22 cellular contexts compared by ENCODE assay signal in the genomic region with DNA sequence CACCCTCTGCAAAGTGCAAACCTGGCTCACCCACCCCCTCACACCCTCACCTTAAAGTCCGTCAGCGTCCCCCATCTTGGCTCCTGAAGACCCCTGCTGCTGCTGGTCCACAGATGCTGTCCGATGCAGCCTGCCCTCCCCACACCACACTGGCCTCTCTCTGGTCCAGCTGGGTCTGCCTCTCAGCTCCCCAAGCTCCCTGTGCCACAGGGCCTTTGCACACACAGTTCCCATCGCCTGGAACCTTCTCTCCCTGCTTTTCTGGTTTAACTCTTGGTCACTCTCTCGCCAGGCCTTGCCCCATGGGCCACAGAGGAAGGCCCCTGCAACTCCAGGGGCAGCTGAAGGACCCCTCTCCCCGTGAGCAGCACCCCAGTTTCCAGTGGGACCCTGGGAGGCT. TPM values are rescaled to one million over a fixed set of nuclear protein-coding genes. Genes with fewer than 3 reads are reported as not detected.
A peak's percentile ranks its signal among the peaks of the same experiment; 100 is the strongest.
DNase-seq lines count a peak whose midpoint lies in the region; ATAC-seq, FAIRE-seq and TF ChIP-seq lines count a peak whose summit lies in the region.
"Had no signal": no experiment of that assay in that cellular context is flagged by ENCODE, and none has a peak within 500 bp of the region (broad histone marks: within the 10 kb centered on the region; RNA-seq: fewer than 3 reads in every experiment).

No MANE protein-coding gene starts in this region.

- ATAC-seq in activated naive CD8-positive, alpha-beta T cell treated with anti-CD3 and anti-CD28 coated beads, Interleukin-2, amount 10 ng/mL, durations not matched to agents 7 days and 5 days (ENCODE audit: low read depth), result no peak
- ATAC-seq in activated naive CD8-positive, alpha-beta T cell treated with anti-CD3 and anti-CD28 coated beads, Interleukin-2, amount 50 U/mL, for 24 hours, result no peak
- ATAC-seq in DND-41 (ENCODE audit: insufficient read depth, low read depth) (no peak), K562 (no peak), right lobe of liver (no peak)

- no peak for TF ChIP-seq RAD21 in K562 (CRISPR knock-in tag; conservative IDR thresholded peaks at IDR 0.05 in 1 of 2, IDR thresholded peaks at IDR 0.05 in 1 of 2)

- intact Hi-C loops in K562 (cut with micrococcal nuclease), result no loop called here
- intact Hi-C loops in right lobe of liver (cut with DNase I), result no loop called here

- WGBS in K562 (ENCODE audit: insufficient coverage, low coverage, missing lambda C conversion rate), result 75% methylated on average over 5 of the region's 6 CpGs
- WGBS in neuronal stem cell (ENCODE audit: extremely low coverage in 2 of 2, insufficient read length in 2 of 2, insufficient replicate concordance in 1 of 2), 2 donors, result no CpG with 5 or more reads among the region's 6 CpGs
- 82% methylated on average over 4 of the region's 6 CpGs for WGBS in right lobe of liver (ENCODE audit: insufficient coverage, low coverage, low lambda C conversion rate, missing lambda C conversion rate)

- H2BK15ac ChIP-seq in neuronal stem cell (ENCODE audit: low read length), result peak overlapping the region; percentile 63

- TF ChIP-seq POLR2A in K562 (conservative IDR thresholded peaks at IDR 0.05), result no peak
- no peak for TF ChIP-seq POLR2A in right lobe of liver (IDR thresholded peaks at IDR 0.05)

- H3K36me3 Mint-ChIP-seq in activated naive CD8-positive, alpha-beta T cell treated with anti-CD3 and anti-CD28 coated beads, Interleukin-2, amount 10 ng/mL, durations not matched to agents 7 days and 5 days, result peaks cover 14% of the 10 kb centered on the region
- H3K36me3 Mint-ChIP-seq in activated naive CD8-positive, alpha-beta T cell treated with anti-CD3 and anti-CD28 coated beads, Interleukin-2, amount 50 U/mL, for 24 hours (ENCODE audit: low read depth), result peaks cover 3% of the 10 kb centered on the region
- H3K36me3 Mint-ChIP-seq: CD4-positive, alpha-beta memory T cell had no signal

- H3K23ac ChIP-seq in neuronal stem cell (ENCODE audit: low read depth, low read length, poor library complexity), result no peak overlapping the region

- H3K9me3 ChIP-seq in DND-41 (ENCODE audit: insufficient read depth, low read length, severe bottlenecking), result no peaks in the 10 kb centered on the region
- no peaks in the 10 kb centered on the region for H3K9me3 ChIP-seq in K562 (replicated peaks; ENCODE audit: control insufficient read depth, insufficient read depth, low read depth, low read length)
- H3K9me3 ChIP-seq in neuronal stem cell (replicated peaks in 1 of 2; ENCODE audit: control insufficient read depth in 2 of 2, insufficient read depth in 1 of 2, low read depth in 1 of 2, low read length in 2 of 2), result no peaks in the 10 kb centered on the region
- no peaks in the 10 kb centered on the region for H3K9me3 ChIP-seq in right lobe of liver

- no peak overlapping the region for H4K8ac ChIP-seq in neuronal stem cell (ENCODE audit: low read depth, low read length)

- peaks cover 4% of the 10 kb centered on the region for H3K4me1 Mint-ChIP-seq in activated naive CD8-positive, alpha-beta T cell treated with anti-CD3 and anti-CD28 coated beads, Interleukin-2, amount 10 ng/mL, durations not matched to agents 7 days and 5 days
- no peaks in the 10 kb centered on the region for H3K4me1 Mint-ChIP-seq in activated naive CD8-positive, alpha-beta T cell treated with anti-CD3 and anti-CD28 coated beads, Interleukin-2, amount 50 U/mL, for 24 hours

- H3K27me3 Mint-ChIP-seq in activated naive CD8-positive, alpha-beta T cell treated with anti-CD3 and anti-CD28 coated beads, Interleukin-2, amount 10 ng/mL, durations not matched to agents 7 days and 5 days, result no peaks in the 10 kb centered on the region
- H3K27me3 Mint-ChIP-seq in activated naive CD8-positive, alpha-beta T cell treated with anti-CD3 and anti-CD28 coated beads, Interleukin-2, amount 50 U/mL, for 24 hours, result no peaks in the 10 kb centered on the region
- H3K27me3 Mint-ChIP-seq: B cell; CD4-positive, alpha-beta memory T cell had no signal

- no peaks in the 10 kb centered on the region for H4K20me1 ChIP-seq in DND-41 (ENCODE audit: insufficient read depth, low read length)
- H4K20me1 ChIP-seq in K562 (replicated peaks; ENCODE audit: control insufficient read depth, insufficient read depth, low read length), result no peaks in the 10 kb centered on the region; the same call in 1 of the 2 replicates

- no peak for TF ChIP-seq EP300 in K562 (IDR thresholded peaks at IDR 0.05; ENCODE audit: low read length)

- no peaks in the 10 kb centered on the region for H3K79me2 ChIP-seq in DND-41 (ENCODE audit: insufficient read depth, low read length)
- H3K79me2 ChIP-seq in K562 (ENCODE audit: control insufficient read depth, insufficient read depth, low read length), result no peaks in the 10 kb centered on the region

- no peak overlapping the region for H4K91ac ChIP-seq in neuronal stem cell (ENCODE audit: low read depth, low read length, poor library complexity)

- POLR2A ChIA-PET in activated naive CD8-positive, alpha-beta T cell treated with anti-CD3 and anti-CD28 coated beads, Interleukin-2, amount 10 ng/mL, durations not matched to agents 7 days and 5 days (lab: Charles Lee), result no interaction called here
- POLR2A ChIA-PET in K562 (lab: Yijun Ruan, JAX), result interaction anchor here (0.6 to 3.1 kb wide), 3 partner anchors 10 to 15 kb away, joined by 3 to 14 read pairs (median 3); no protein-coding TSS in a partner anchor

- peak overlapping the region; percentile 79 for H2BK12ac ChIP-seq in neuronal stem cell (ENCODE audit: low read length)

- no peaks in the 10 kb centered on the region for H3K4me1 ChIP-seq in DND-41 (ENCODE audit: insufficient read depth, low read length)
- H3K4me1 ChIP-seq in K562 (replicated peaks in 1 of 2; ENCODE audit: control insufficient read depth in 2 of 2, insufficient read depth in 2 of 2, low read length in 2 of 2), result peaks cover 21 to 30% of the 10 kb centered on the region in 2 experiments; a peak in 4 of 5 replicates
- peaks cover 18% of the 10 kb centered on the region in 2 donors for H3K4me1 ChIP-seq in neuronal stem cell (ENCODE audit: control insufficient read depth in 2 of 2, insufficient read depth in 1 of 2, low read depth in 1 of 2, low read length in 2 of 2)
- no peaks in the 10 kb centered on the region for H3K4me1 ChIP-seq in right lobe of liver

- H3K27ac ChIP-seq in DND-41 (ENCODE audit: low read length) (0 out of 2 replicates have a peak overlapping the region, but pooled peaks have one; percentile 1), K562 (ENCODE audit: extremely low read depth, low read depth, low read length) (no peak overlapping the region), neuronal stem cell (replicated peaks; ENCODE audit: low read length) (no peak overlapping the region), right lobe of liver (no peak overlapping the region)
- H3K27ac ChIP-seq: GM23248 had no signal

- H3K9ac ChIP-seq in DND-41 (ENCODE audit: low read depth, low read length) (no peak overlapping the region), K562 (ENCODE audit: insufficient read depth in 1 of 2, low read depth in 2 of 2, low read length in 2 of 2) (no peak overlapping the region), neuronal stem cell (ENCODE audit: low read depth, low read length, poor library complexity) (no peak overlapping the region)
- H3K9ac ChIP-seq: GM23248 had no signal

- no peak overlapping the region for H3K4me2 ChIP-seq in DND-41 (ENCODE audit: insufficient read depth, low read length)
- no peak overlapping the region for H3K4me2 ChIP-seq in K562 (ENCODE audit: insufficient read depth, low read length)
- H3K4me2 ChIP-seq in neuronal stem cell (ENCODE audit: insufficient read depth, low read length, poor library complexity, severe bottlenecking), result no peak overlapping the region

- no peak for FAIRE-seq in K562 (lab: Jason Lieb, UNC)
- FAIRE-seq: GM12891, GM19239 had no signal

- no peak overlapping the region for H3K14ac ChIP-seq in neuronal stem cell (ENCODE audit: low read length)

- no TSS peak for BruUV-seq in K562 (replicated peaks; lab: Mats Ljungman, UMichigan)

- in situ Hi-C loops in K562 (cut with MboI), result no loop called here

- CTCF ChIA-PET in K562 (lab: Yijun Ruan, JAX; ENCODE audit: low intra/inter-chr PET ratio), result no interaction called here

- no peaks in the 10 kb centered on the region for H3K9me1 ChIP-seq in K562 (ENCODE audit: control insufficient read depth, insufficient read depth, low read length)

- H3K79me1 ChIP-seq in neuronal stem cell (ENCODE audit: low read depth, low read length), result no peaks in the 10 kb centered on the region

- no peak overlapping the region for H3K4ac ChIP-seq in neuronal stem cell (ENCODE audit: low read length)

- H2BK120ac ChIP-seq in neuronal stem cell (ENCODE audit: low read depth, low read length), result no peak overlapping the region

- H3K18ac ChIP-seq in neuronal stem cell (ENCODE audit: low read length), result peak overlapping the region; percentile 30

- peak overlapping the region; percentile 77 for H3K27ac Mint-ChIP-seq in activated naive CD8-positive, alpha-beta T cell treated with anti-CD3 and anti-CD28 coated beads, Interleukin-2, amount 10 ng/mL, durations not matched to agents 7 days and 5 days
- no peak overlapping the region for H3K27ac Mint-ChIP-seq in activated naive CD8-positive, alpha-beta T cell treated with anti-CD3 and anti-CD28 coated beads, Interleukin-2, amount 50 U/mL, for 24 hours
- H3K27ac Mint-ChIP-seq: B cell had no signal

- H3K27me3 ChIP-seq in DND-41 (ENCODE audit: insufficient read depth, low read length, poor library complexity) (no peaks in the 10 kb centered on the region), K562 (ENCODE audit: control insufficient read depth in 2 of 2, insufficient read depth in 2 of 2, low read length in 2 of 2) (no peaks in the 10 kb centered on the region), neuronal stem cell (ENCODE audit: control insufficient read depth in 3 of 3, insufficient read depth in 3 of 3, low read depth in 1 of 3, low read length in 3 of 3) (no peaks in the 10 kb centered on the region), right lobe of liver (no peaks in the 10 kb centered on the region)

- H3K9me3 Mint-ChIP-seq in activated naive CD8-positive, alpha-beta T cell treated with anti-CD3 and anti-CD28 coated beads, Interleukin-2, amount 10 ng/mL, durations not matched to agents 7 days and 5 days, result no peaks in the 10 kb centered on the region
- no peaks in the 10 kb centered on the region for H3K9me3 Mint-ChIP-seq in activated naive CD8-positive, alpha-beta T cell treated with anti-CD3 and anti-CD28 coated beads, Interleukin-2, amount 50 U/mL, for 24 hours
- H3K9me3 Mint-ChIP-seq: CD4-positive, alpha-beta memory T cell had no signal

- TF ChIP-seq CTCF in DND-41 (IDR thresholded peaks at IDR 0.05; ENCODE audit: borderline replicate concordance, extremely low read depth, low read length, poor library complexity, severe bottlenecking), result no peak
- no peak for TF ChIP-seq CTCF in K562 (IDR thresholded peaks at IDR 0.05 in 2 of 3, conservative IDR thresholded peaks at IDR 0.05 in 1 of 3; ENCODE audit: insufficient read depth in 2 of 3, low read depth in 1 of 3, low read length in 3 of 3)
- no peak for TF ChIP-seq CTCF in right lobe of liver (IDR thresholded peaks at IDR 0.05)

- no peak overlapping the region for H2BK5ac ChIP-seq in neuronal stem cell (ENCODE audit: low read length)

- no peak for DNase-seq in activated naive CD8-positive, alpha-beta T cell treated with anti-CD3 and anti-CD28 coated beads, Interleukin-2, amount 10 ng/mL, durations not matched to agents 7 days and 5 days
- DNase-seq in activated naive CD8-positive, alpha-beta T cell treated with anti-CD3 and anti-CD28 coated beads, Interleukin-2, amount 50 U/mL, for 24 hours, result no peak
- DNase-seq in DND-41 (no peak), K562 (ENCODE audit: extremely low read depth in 1 of 4, low spot score in 3 of 4) (no peak), neuronal stem cell (ENCODE audit: low spot score) (no peak), right lobe of liver (no peak), T1000 (lab: John Stamatoyannopoulos, UW) (no peak)
- DNase-seq in stimulated activated CD4-positive, alpha-beta T cell treated with anti-CD3 and anti-CD28 coated beads, Interleukin-1b, Interleukin-23, amount 100 ng/mL, for 48 hours, result no peak
- DNase-seq: CD4-positive, alpha-beta memory T cell; DMS53; GM23248; KBM-7; NCI-H1417; NCI-H187; NCI-H2107; NCI-H510A; NCI-H82; OCI-M1; SIG-M5 had no signal

- peaks cover 34% of the 10 kb centered on the region for H3K36me3 ChIP-seq in DND-41 (ENCODE audit: insufficient read depth, low read length)
- H3K36me3 ChIP-seq in K562 (ENCODE audit: control insufficient read depth, insufficient read depth, low read length), result no peaks in the 10 kb centered on the region
- no peaks in the 10 kb centered on the region for H3K36me3 ChIP-seq in neuronal stem cell (replicated peaks in 1 of 2; ENCODE audit: control insufficient read depth in 2 of 2, insufficient read depth in 2 of 2, low read length in 2 of 2)
- H3K36me3 ChIP-seq in right lobe of liver, result no peaks in the 10 kb centered on the region

- H3K4me3 Mint-ChIP-seq in activated naive CD8-positive, alpha-beta T cell treated with anti-CD3 and anti-CD28 coated beads, Interleukin-2, amount 10 ng/mL, durations not matched to agents 7 days and 5 days, result no peak overlapping the region
- no peak overlapping the region for H3K4me3 Mint-ChIP-seq in activated naive CD8-positive, alpha-beta T cell treated with anti-CD3 and anti-CD28 coated beads, Interleukin-2, amount 50 U/mL, for 24 hours
- H3K4me3 Mint-ChIP-seq: CD4-positive, alpha-beta memory T cell had no signal

- H2AFZ ChIP-seq in DND-41 (ENCODE audit: low read depth, low read length) (no peak overlapping the region), K562 (ENCODE audit: low read depth, low read length) (no peak overlapping the region), neuronal stem cell (ENCODE audit: low read length) (no peak overlapping the region)
- H2AFZ ChIP-seq: GM23248 had no signal

- peak overlapping the region; percentile 74 for H2AK5ac ChIP-seq in neuronal stem cell (ENCODE audit: low read depth, low read length)

- no peak overlapping the region for H3K4me3 ChIP-seq in DND-41 (ENCODE audit: low read depth in 1 of 2, low read length in 2 of 2)
- no peak overlapping the region for H3K4me3 ChIP-seq in K562
- no peak overlapping the region for H3K4me3 ChIP-seq in neuronal stem cell (ENCODE audit: low read length in 2 of 2)
- no peak overlapping the region for H3K4me3 ChIP-seq in right lobe of liver
- H3K4me3 ChIP-seq: GM23248 had no signal

RNA-seq across cellular contexts. Expression of gene TESC, which starts 44.9 kb away (rescaled TPM):
- 10 to 100 TPM; 47.0 to 57.2 TPM for total RNA-seq in activated naive CD8-positive, alpha-beta T cell treated with anti-CD3 and anti-CD28 coated beads, Interleukin-2, amount 10 ng/mL, durations not matched to agents 7 days and 5 days
- 16.2 and 42.2 TPM in 2 replicates for total RNA-seq in K562 (2011; cell fraction: chromatin; rRNA removed; ENCODE audit: low replicate concordance)
- 30.9 and 35.9 TPM in 2 replicates for total RNA-seq in K562 (2011; cell fraction: nucleolus; rRNA removed)
- total RNA-seq in K562 (2011; cell fraction: nucleoplasm; rRNA removed), result 12.6 and 19.2 TPM in 2 replicates
- 25.2 and 30.4 TPM in 2 replicates for total RNA-seq in K562 (2014; rRNA removed)
- total RNA-seq in K562 (2014; rRNA removed; fragmentation: Illumina TruSeq; extraction: Trizol), result 11.5 and 13.4 TPM in 2 replicates
- 11.6 and 12.6 TPM in 2 replicates for total RNA-seq in K562 (2015; rRNA removed; fragmentation: Illumina TruSeq; extraction: Trizol)
- total RNA-seq in K562 (2021), result 28.9 and 31.6 TPM in 2 replicates
- polyA plus RNA-seq in K562 (2011; rRNA removed), result 21.7 and 25.3 TPM in 2 replicates
- 27.4 and 44.2 TPM in 2 replicates for polyA plus RNA-seq in K562 (2011; cell fraction: cytosol; rRNA removed)
- 24.7 and 34.1 TPM in 2 replicates for polyA plus RNA-seq in K562 (2011; cell fraction: nucleus; rRNA removed)
- polyA plus RNA-seq in K562 (2012), result 14.6 and 21.7 TPM in 2 replicates
- 17.8 and 20.7 TPM in 2 replicates for polyA plus RNA-seq in K562 (2014; fragmentation: Illumina TruSeq; extraction: Trizol)
- polyA plus RNA-seq in K562 (2014; fragmentation: Nextera tagmentation; extraction: Ambion mirVana), result 1 to 10 TPM in 1 of 2 experiments, under 1 TPM in 1; 0.96 to 2.0 TPM
- polyA plus RNA-seq in K562 (2014; rRNA removed), result 31.8 and 32.9 TPM in 2 replicates
- 9.3 and 10.6 TPM in 2 replicates for polyA minus RNA-seq in K562 (2011; rRNA and poly(A)+ RNA removed)
- polyA minus RNA-seq in K562 (2011; cell fraction: cytosol; rRNA and poly(A)+ RNA removed), result 7.7 and 8.3 TPM in 2 replicates
- 18.8 and 20.2 TPM in 2 replicates for polyA minus RNA-seq in K562 (2011; cell fraction: nucleus; rRNA and poly(A)+ RNA removed)
- 13.2 TPM for polyA plus RNA-seq in neuronal stem cell (2013, experiment 1 of 2)
- 12.4 TPM for polyA plus RNA-seq in neuronal stem cell (2013, experiment 2 of 2)
- total RNA-seq in right lobe of liver, result 1 to 10 TPM; 1.3 to 3.9 (median 3.0) TPM
- total RNA-seq: GM23248 had no signal
